ENCODE assay signal across 8 cellular contexts in genomic region chr14:64502476-64503183, GRCh38. TPM values are rescaled to one million over a fixed set of nuclear protein-coding genes. Genes with fewer than 3 reads are reported as not detected.
DNase-seq lines count a peak whose midpoint lies in the region; ATAC-seq, FAIRE-seq and TF ChIP-seq lines count a peak whose summit lies in the region.

No MANE protein-coding gene starts in this region.

- no peak for FAIRE-seq in HepG2 (lab: Jason Lieb, UNC)

- H2AFZ ChIP-seq in HepG2 (ENCODE audit: low read length), result no peak overlapping the region

- peaks cover 19% of the 10 kb centered on the region for H4K20me1 ChIP-seq in HepG2 (ENCODE audit: insufficient read depth, low read length)

- CTCF ChIA-PET in MCF 10A (lab: Yijun Ruan, JAX) (interaction anchor here (0.7 to 2.1 kb wide), 5 partner anchors 9 to 389 kb away, joined by 3 to 14 read pairs (median 4); no protein-coding TSS in a partner anchor), HepG2 (lab: Yijun Ruan, JAX; ENCODE audit: low intra/inter-chr PET ratio, low total read pairs) (no interaction called here)

- H3K4me1 ChIP-seq in SJSA1 (replicated peaks), result peaks cover 30% of the 10 kb centered on the region
- H3K4me1 ChIP-seq in HepG2 (ENCODE audit: insufficient read depth, low read length), result peaks cover 51% of the 10 kb centered on the region

- POLR2A ChIA-PET in MCF 10A (lab: Yijun Ruan, JAX) (interaction anchor here (0.6 to 5.4 kb wide), 37 partner anchors 8 to 259 kb away, joined by 3 to 36 read pairs (median 4); partner anchors contain the start of genes HSPA2, MTHFD1 and PLEKHG3), HepG2 (lab: Yijun Ruan, JAX) (interaction anchor here (1.0 kb wide), 1 partner anchor 115 kb away, joined by 3 read pairs; the partner anchor contains the start of gene MTHFD1)

- in situ Hi-C loops in HepG2 (cut with HindIII; ENCODE audit: extremely low pct_ligation_motif_present, low pct_unique_long_range_greater_than_20kb), result no loop called here

- ATAC-seq in HepG2 (no peak), HG03025 (IDR thresholded peaks at IDR 0.05; ENCODE audit: low FRiP score, unreplicated experiment) (no peak)

- H3K4me3 ChIP-seq in SJSA1 (peak overlapping the region; percentile 93), HepG2 (replicated peaks in 1 of 3; ENCODE audit: insufficient read depth in 1 of 3, low read depth in 2 of 3, low read length in 3 of 3) (peak overlapping the region; percentile 93 to 98 (median 96))

- TF ChIP-seq RAD21 in HepG2 (CRISPR knock-in tag; IDR thresholded peaks at IDR 0.05), result no peak

- peaks cover 35% of the 10 kb centered on the region for H3K36me3 Mint-ChIP-seq in MCF 10A (ENCODE audit: insufficient read depth, unreplicated experiment)

- peak overlapping the region; percentile 95 for H3K9ac ChIP-seq in HepG2 (ENCODE audit: insufficient read depth, low read depth, low read length)

- TF ChIP-seq EP300 in HepG2 (IDR thresholded peaks at IDR 0.05; ENCODE audit: low read depth in 2 of 2, low read length in 2 of 2), result no peak
- TF ChIP-seq EP300 in HepG2 (CRISPR knock-in tag; IDR thresholded peaks at IDR 0.05; ENCODE audit: borderline replicate concordance), result no peak

- H3K27me3 ChIP-seq in SJSA1 (replicated peaks) (no peaks in the 10 kb centered on the region), HepG2 (ENCODE audit: control insufficient read depth in 1 of 2, insufficient read depth in 2 of 2, low read length in 2 of 2) (no peaks in the 10 kb centered on the region; a peak in 1 of 5 replicates)

- no peaks in the 10 kb centered on the region for H3K27me3 Mint-ChIP-seq in MCF 10A (ENCODE audit: insufficient read depth, unreplicated experiment)

- TF ChIP-seq CTCF in MCF 10A (IDR thresholded peaks at IDR 0.05; ENCODE audit: unreplicated experiment), result no peak
- no peak for TF ChIP-seq CTCF in HepG2 (CRISPR knock-in tag; IDR thresholded peaks at IDR 0.05)

- H3K27ac ChIP-seq in SJSA1 (peak overlapping the region; percentile 96), HepG2 (ENCODE audit: extremely low read length, insufficient read depth, low read length) (peak overlapping the region; percentile 99)

- peak overlapping the region; percentile 83 for H3K4me3 Mint-ChIP-seq in MCF 10A (ENCODE audit: unreplicated experiment)

- 5% methylated on average over 14 of the region's 15 CpGs for WGBS in HepG2 (ENCODE audit: low lambda C conversion rate)

- H3K4me2 ChIP-seq in HepG2 (ENCODE audit: low read depth, low read length), result peak overlapping the region; percentile 85

- H3K9me3 ChIP-seq in SJSA1 (replicated peaks) (no peaks in the 10 kb centered on the region), HepG2 (ENCODE audit: low read length) (no peaks in the 10 kb centered on the region)

- peaks cover 23% of the 10 kb centered on the region for H3K36me3 ChIP-seq in SJSA1
- H3K36me3 ChIP-seq in HepG2 (replicated peaks in 1 of 2; ENCODE audit: control insufficient read depth in 1 of 2, insufficient read depth in 2 of 2, low read length in 2 of 2), result no peaks in the 10 kb centered on the region

- no peaks in the 10 kb centered on the region for H3K9me3 Mint-ChIP-seq in MCF 10A (ENCODE audit: unreplicated experiment)

- TF ChIP-seq POLR2A in HepG2 (IDR thresholded peaks at IDR 0.05; ENCODE audit: insufficient read depth in 1 of 2, low read depth in 2 of 2, low read length in 2 of 2), result no peak

- intact Hi-C loops in MCF 10A (cut with micrococcal nuclease), result loop anchor here (1.0 to 10.0 kb wide), 3 partner anchors 38 to 260 kb away; partner anchors contain the start of gene HSPA2
- intact Hi-C loops in HepG2 (cut with micrococcal nuclease; ENCODE audit: unreplicated experiment), result no loop called here

- peaks cover 38% of the 10 kb centered on the region for H3K79me2 ChIP-seq in HepG2 (ENCODE audit: insufficient read depth, low read length)

- H3K4me1 Mint-ChIP-seq in MCF 10A (ENCODE audit: insufficient read depth, unreplicated experiment), result peaks cover 43% of the 10 kb centered on the region

- peak overlapping the region; percentile 98 for H3K27ac Mint-ChIP-seq in MCF 10A (ENCODE audit: low read depth, unreplicated experiment)

- BruUV-seq in MCF 10A (replicated peaks; lab: Mats Ljungman, UMichigan) (no TSS peak), HepG2 (replicated peaks; lab: Mats Ljungman, UMichigan) (no TSS peak)

- DNase-seq in NCI-H345 (lab: John Stamatoyannopoulos, UW), result peak; percentile 35
- no peak for DNase-seq in NCI-H345 treated with DMSO at 0.1 percent for 48 hours (lab: John Stamatoyannopoulos, UW; ENCODE audit: unreplicated experiment)
- DNase-seq in SJSA1 (ENCODE audit: low read depth in 1 of 2, low spot score in 2 of 2), result no peak
- peak; percentile 54 for DNase-seq in MCF 10A (ENCODE audit: unreplicated experiment)
- no peak for DNase-seq in HepG2 (ENCODE audit: low spot score)
- DNase-seq in superior temporal gyrus (ENCODE audit: extremely low spot score), result peak; percentile 51
- DNase-seq in AML-193 (lab: John Stamatoyannopoulos, UW), result no peak

RNA-seq across cellular contexts. Expression of gene ZBTB25, which starts 1.0 kb away (rescaled TPM):
- total RNA-seq in SJSA1 (2014; rRNA removed; shearing (Covaris generic)), result 1.5 and 2.2 TPM in 2 replicates
- total RNA-seq in MCF 10A (2022), result 11.7 and 15.3 TPM in 2 replicates
- 3.0 and 3.5 TPM in 2 replicates for total RNA-seq in HepG2 (2016; rRNA removed; fragmentation: Illumina TruSeq; extraction: Trizol)
- total RNA-seq in HepG2 (2016; cell fraction: cytosol; rRNA removed; fragmentation: Illumina TruSeq; extraction: Trizol; ENCODE audit: low read depth), result 0.81 and 2.1 TPM in 2 replicates
- total RNA-seq in HepG2 (2016; cell fraction: insoluble cytoplasmic fraction; rRNA removed; fragmentation: Illumina TruSeq; extraction: Trizol), result 3.5 TPM in 2 replicates
- 2.3 TPM in 2 replicates for total RNA-seq in HepG2 (2016; cell fraction: membrane; rRNA removed; fragmentation: Illumina TruSeq; extraction: Trizol)
- 3.4 and 4.6 TPM in 2 replicates for total RNA-seq in HepG2 (2016; cell fraction: nucleus; rRNA removed; fragmentation: Illumina TruSeq; extraction: Trizol)
- 7.6 TPM in 2 replicates for polyA plus RNA-seq in HepG2 (2011; rRNA removed)
- 2.7 and 3.0 TPM in 2 replicates for polyA plus RNA-seq in HepG2 (2011; cell fraction: cytosol; rRNA removed)
- polyA plus RNA-seq in HepG2 (2011; cell fraction: nucleus; rRNA removed), result 9.2 and 10.1 TPM in 2 replicates
- 3.9 and 4.1 TPM in 2 replicates for polyA plus RNA-seq in HepG2 (2012)
- polyA plus RNA-seq in HepG2 (2016; cell fraction: cytosol; fragmentation: Illumina TruSeq; extraction: Trizol; ENCODE audit: low read depth), result 0.99 and 1.2 TPM in 2 replicates
- 1.5 and 2.9 TPM in 2 replicates for polyA plus RNA-seq in HepG2 (2016; cell fraction: insoluble cytoplasmic fraction; fragmentation: Illumina TruSeq; extraction: Trizol; ENCODE audit: low read depth)
- 0.98 and 1.2 TPM in 2 replicates for polyA plus RNA-seq in HepG2 (2016; cell fraction: membrane; fragmentation: Illumina TruSeq; extraction: Trizol; ENCODE audit: low read depth)
- polyA plus RNA-seq in HepG2 (2016; cell fraction: nucleus; fragmentation: Illumina TruSeq; extraction: Trizol; ENCODE audit: insufficient read depth, low read depth), result 5.7 and 6.7 TPM in 2 replicates
- 11.5 and 37.3 TPM in 2 replicates for polyA minus RNA-seq in HepG2 (2011; rRNA and poly(A)+ RNA removed; ENCODE audit: low replicate concordance)
- 4.8 and 5.0 TPM in 2 replicates for polyA minus RNA-seq in HepG2 (2011; cell fraction: cytosol; rRNA and poly(A)+ RNA removed)
- polyA minus RNA-seq in HepG2 (2011; cell fraction: nucleus; rRNA and poly(A)+ RNA removed), result 12.1 and 14.7 TPM in 2 replicates

RNA-seq across cellular contexts. Expression of gene ZBTB1, which starts 1.9 kb away (rescaled TPM):
- total RNA-seq in SJSA1 (2014; rRNA removed; shearing (Covaris generic)), result 40.3 and 49.9 TPM in 2 replicates
- total RNA-seq in MCF 10A (2022) (26.5 and 30.9 TPM in 2 replicates), HepG2 (2016; rRNA removed; fragmentation: Illumina TruSeq; extraction: Trizol) (22.6 and 27.7 TPM in 2 replicates)
- 4.0 and 4.8 TPM in 2 replicates for total RNA-seq in HepG2 (2016; cell fraction: cytosol; rRNA removed; fragmentation: Illumina TruSeq; extraction: Trizol; ENCODE audit: low read depth)
- total RNA-seq in HepG2 (2016; cell fraction: insoluble cytoplasmic fraction; rRNA removed; fragmentation: Illumina TruSeq; extraction: Trizol), result 22.2 and 25.8 TPM in 2 replicates
- 13.8 and 17.4 TPM in 2 replicates for total RNA-seq in HepG2 (2016; cell fraction: membrane; rRNA removed; fragmentation: Illumina TruSeq; extraction: Trizol)
- total RNA-seq in HepG2 (2016; cell fraction: nucleus; rRNA removed; fragmentation: Illumina TruSeq; extraction: Trizol), result 23.2 and 24.3 TPM in 2 replicates
- polyA plus RNA-seq in HepG2 (2011; rRNA removed), result 17.4 and 18.8 TPM in 2 replicates
- polyA plus RNA-seq in HepG2 (2011; cell fraction: cytosol; rRNA removed), result 5.2 and 7.9 TPM in 2 replicates
- 18.2 and 21.1 TPM in 2 replicates for polyA plus RNA-seq in HepG2 (2011; cell fraction: nucleus; rRNA removed)
- 13.1 and 13.2 TPM in 2 replicates for polyA plus RNA-seq in HepG2 (2012)
- 1.8 and 2.7 TPM in 2 replicates for polyA plus RNA-seq in HepG2 (2016; cell fraction: cytosol; fragmentation: Illumina TruSeq; extraction: Trizol; ENCODE audit: low read depth)
- 17.4 and 17.9 TPM in 2 replicates for polyA plus RNA-seq in HepG2 (2016; cell fraction: insoluble cytoplasmic fraction; fragmentation: Illumina TruSeq; extraction: Trizol; ENCODE audit: low read depth)
- polyA plus RNA-seq in HepG2 (2016; cell fraction: membrane; fragmentation: Illumina TruSeq; extraction: Trizol; ENCODE audit: low read depth), result 4.9 and 6.5 TPM in 2 replicates
- 40.9 and 42.8 TPM in 2 replicates for polyA plus RNA-seq in HepG2 (2016; cell fraction: nucleus; fragmentation: Illumina TruSeq; extraction: Trizol; ENCODE audit: insufficient read depth, low read depth)
- 29.5 and 31.2 TPM in 2 replicates for polyA minus RNA-seq in HepG2 (2011; rRNA and poly(A)+ RNA removed; ENCODE audit: low replicate concordance)
- polyA minus RNA-seq in HepG2 (2011; cell fraction: cytosol; rRNA and poly(A)+ RNA removed), result 12.6 and 12.7 TPM in 2 replicates
- 35.3 and 43.6 TPM in 2 replicates for polyA minus RNA-seq in HepG2 (2011; cell fraction: nucleus; rRNA and poly(A)+ RNA removed)

RNA-seq across cellular contexts. Expression of gene AKAP5, which starts 37.3 kb away (rescaled TPM):
- total RNA-seq in SJSA1 (2014; rRNA removed; shearing (Covaris generic)), result 7.3 and 8.3 TPM in 2 replicates
- total RNA-seq in MCF 10A (2022), result 0.14 and 0.22 TPM in 2 replicates
- 1.5 and 2.1 TPM in 2 replicates for total RNA-seq in HepG2 (2016; rRNA removed; fragmentation: Illumina TruSeq; extraction: Trizol)
- 0.10 and 0.18 TPM in 2 replicates for total RNA-seq in HepG2 (2016; cell fraction: cytosol; rRNA removed; fragmentation: Illumina TruSeq; extraction: Trizol; ENCODE audit: low read depth)
- total RNA-seq in HepG2 (2016; cell fraction: insoluble cytoplasmic fraction; rRNA removed; fragmentation: Illumina TruSeq; extraction: Trizol), result 1.4 and 1.9 TPM in 2 replicates
- 0.86 and 0.99 TPM in 2 replicates for total RNA-seq in HepG2 (2016; cell fraction: membrane; rRNA removed; fragmentation: Illumina TruSeq; extraction: Trizol)
- total RNA-seq in HepG2 (2016; cell fraction: nucleus; rRNA removed; fragmentation: Illumina TruSeq; extraction: Trizol), result 2.1 TPM in 2 replicates
- 0.13 and 0.18 TPM in 2 replicates for polyA plus RNA-seq in HepG2 (2011; rRNA removed)
- 0.08 and 0.12 TPM in 2 replicates for polyA plus RNA-seq in HepG2 (2011; cell fraction: cytosol; rRNA removed)
- 0.05 and 0.12 TPM in 2 replicates for polyA plus RNA-seq in HepG2 (2011; cell fraction: nucleus; rRNA removed)
- polyA plus RNA-seq in HepG2 (2012), result 0.13 and 0.47 TPM in 2 replicates
- 0.11 TPM in 2 replicates for polyA plus RNA-seq in HepG2 (2016; cell fraction: cytosol; fragmentation: Illumina TruSeq; extraction: Trizol; ENCODE audit: low read depth)
- 1.3 and 1.5 TPM in 2 replicates for polyA plus RNA-seq in HepG2 (2016; cell fraction: insoluble cytoplasmic fraction; fragmentation: Illumina TruSeq; extraction: Trizol; ENCODE audit: low read depth)
- 0.46 and 0.49 TPM in 2 replicates for polyA plus RNA-seq in HepG2 (2016; cell fraction: membrane; fragmentation: Illumina TruSeq; extraction: Trizol; ENCODE audit: low read depth)
- 1.1 and 1.2 TPM in 2 replicates for polyA plus RNA-seq in HepG2 (2016; cell fraction: nucleus; fragmentation: Illumina TruSeq; extraction: Trizol; ENCODE audit: insufficient read depth, low read depth)
- polyA minus RNA-seq in HepG2 (2011; rRNA and poly(A)+ RNA removed; ENCODE audit: low replicate concordance), result 0.12 and 0.82 TPM in 2 replicates
- polyA minus RNA-seq in HepG2 (2011; cell fraction: cytosol; rRNA and poly(A)+ RNA removed), result 0.30 and 0.35 TPM in 2 replicates
- 0.90 and 1.6 TPM in 2 replicates for polyA minus RNA-seq in HepG2 (2011; cell fraction: nucleus; rRNA and poly(A)+ RNA removed)

RNA-seq across cellular contexts. Expression of gene HSPA2, which starts 37.9 kb away (rescaled TPM):
- total RNA-seq in SJSA1 (2014; rRNA removed; shearing (Covaris generic)), result 6.8 and 15.0 TPM in 2 replicates
- total RNA-seq in MCF 10A (2022) (0.51 and 0.56 TPM in 2 replicates), HepG2 (2016; rRNA removed; fragmentation: Illumina TruSeq; extraction: Trizol) (0.27 and 0.28 TPM in 2 replicates)
- not detected in 2 replicates for total RNA-seq in HepG2 (2016; cell fraction: cytosol; rRNA removed; fragmentation: Illumina TruSeq; extraction: Trizol; ENCODE audit: low read depth)
- total RNA-seq in HepG2 (2016; cell fraction: insoluble cytoplasmic fraction; rRNA removed; fragmentation: Illumina TruSeq; extraction: Trizol), result 0.17 and 0.37 TPM in 2 replicates
- 0.21 TPM in 1 of 2 replicates, not detected in the other for total RNA-seq in HepG2 (2016; cell fraction: membrane; rRNA removed; fragmentation: Illumina TruSeq; extraction: Trizol)
- total RNA-seq in HepG2 (2016; cell fraction: nucleus; rRNA removed; fragmentation: Illumina TruSeq; extraction: Trizol), result 0.22 and 0.47 TPM in 2 replicates
- polyA plus RNA-seq in HepG2 (2011; rRNA removed), result 0.15 and 0.16 TPM in 2 replicates
- polyA plus RNA-seq in HepG2 (2011; cell fraction: cytosol; rRNA removed), result 0.12 and 0.15 TPM in 2 replicates
- 0.24 and 0.27 TPM in 2 replicates for polyA plus RNA-seq in HepG2 (2011; cell fraction: nucleus; rRNA removed)
- polyA plus RNA-seq in HepG2 (2012), result 0.24 and 0.32 TPM in 2 replicates
- not detected in 2 replicates for polyA plus RNA-seq in HepG2 (2016; cell fraction: cytosol; fragmentation: Illumina TruSeq; extraction: Trizol; ENCODE audit: low read depth)
- polyA plus RNA-seq in HepG2 (2016; cell fraction: insoluble cytoplasmic fraction; fragmentation: Illumina TruSeq; extraction: Trizol; ENCODE audit: low read depth), result 0.26 TPM in 1 of 2 replicates, not detected in the other
- polyA plus RNA-seq in HepG2 (2016; cell fraction: membrane; fragmentation: Illumina TruSeq; extraction: Trizol; ENCODE audit: low read depth), result not detected in 2 replicates
- 0.22 TPM in 1 of 2 replicates, not detected in the other for polyA plus RNA-seq in HepG2 (2016; cell fraction: nucleus; fragmentation: Illumina TruSeq; extraction: Trizol; ENCODE audit: insufficient read depth, low read depth)
- polyA minus RNA-seq in HepG2 (2011; rRNA and poly(A)+ RNA removed; ENCODE audit: low replicate concordance), result 0.26 and 8.0 TPM in 2 replicates
- 0.18 and 0.30 TPM in 2 replicates for polyA minus RNA-seq in HepG2 (2011; cell fraction: cytosol; rRNA and poly(A)+ RNA removed)
- polyA minus RNA-seq in HepG2 (2011; cell fraction: nucleus; rRNA and poly(A)+ RNA removed), result 0.39 and 0.87 TPM in 2 replicates

RNA-seq across cellular contexts. Expression of gene PPP1R36, which starts 47.1 kb away (rescaled TPM):
- 0.29 TPM in 1 of 2 replicates, not detected in the other for total RNA-seq in SJSA1 (2014; rRNA removed; shearing (Covaris generic))
- 0.47 TPM in 1 of 2 replicates, not detected in the other for total RNA-seq in MCF 10A (2022)
- total RNA-seq in HepG2 (2016; rRNA removed; fragmentation: Illumina TruSeq; extraction: Trizol), result 0.11 TPM in 1 of 2 replicates, not detected in the other
- 0.20 and 0.44 TPM in 2 replicates for total RNA-seq in HepG2 (2016; cell fraction: cytosol; rRNA removed; fragmentation: Illumina TruSeq; extraction: Trizol; ENCODE audit: low read depth)
- total RNA-seq in HepG2 (2016; cell fraction: insoluble cytoplasmic fraction; rRNA removed; fragmentation: Illumina TruSeq; extraction: Trizol), result 0.19 and 0.21 TPM in 2 replicates
- total RNA-seq in HepG2 (2016; cell fraction: membrane; rRNA removed; fragmentation: Illumina TruSeq; extraction: Trizol), result 0.31 and 0.34 TPM in 2 replicates
- total RNA-seq in HepG2 (2016; cell fraction: nucleus; rRNA removed; fragmentation: Illumina TruSeq; extraction: Trizol), result not detected in 2 replicates
- 0.14 and 0.17 TPM in 2 replicates for polyA plus RNA-seq in HepG2 (2011; rRNA removed)
- polyA plus RNA-seq in HepG2 (2011; cell fraction: cytosol; rRNA removed), result 0.07 TPM in 1 of 2 replicates, not detected in the other
- polyA plus RNA-seq in HepG2 (2011; cell fraction: nucleus; rRNA removed), result 0.17 TPM in 1 of 2 replicates, not detected in the other
- not detected in 2 replicates for polyA plus RNA-seq in HepG2 (2012)
- polyA plus RNA-seq in HepG2 (2016; cell fraction: cytosol; fragmentation: Illumina TruSeq; extraction: Trizol; ENCODE audit: low read depth), result 0.23 TPM in 1 of 2 replicates, not detected in the other
- 0.22 TPM in 1 of 2 replicates, not detected in the other for polyA plus RNA-seq in HepG2 (2016; cell fraction: insoluble cytoplasmic fraction; fragmentation: Illumina TruSeq; extraction: Trizol; ENCODE audit: low read depth)
- 0.30 TPM in 1 of 2 replicates, not detected in the other for polyA plus RNA-seq in HepG2 (2016; cell fraction: membrane; fragmentation: Illumina TruSeq; extraction: Trizol; ENCODE audit: low read depth)
- polyA plus RNA-seq in HepG2 (2016; cell fraction: nucleus; fragmentation: Illumina TruSeq; extraction: Trizol; ENCODE audit: insufficient read depth, low read depth), result not detected in 2 replicates
- 0.16 and 0.35 TPM in 2 replicates for polyA minus RNA-seq in HepG2 (2011; rRNA and poly(A)+ RNA removed; ENCODE audit: low replicate concordance)
- polyA minus RNA-seq in HepG2 (2011; cell fraction: cytosol; rRNA and poly(A)+ RNA removed), result not detected in 2 replicates
- not detected in 2 replicates for polyA minus RNA-seq in HepG2 (2011; cell fraction: nucleus; rRNA and poly(A)+ RNA removed)

Comparison
In these comparisons a context has a peak if more than half of its experiments do, and no peak if none do; other contexts are left out.
1. DNase-seq: peak in NCI-H345 (single experiment), MCF 10A (single experiment) and superior temporal gyrus (single experiment); none in NCI-H345 treated with DMSO at 0.1 percent for 48 hours (single experiment), SJSA1 (0 of 2), HepG2 (single experiment) and AML-193 (0 of 2).